In genomic region chr14:69674546-69675245, GRCh38 we compare ENCODE assay signal across 11 cellular contexts.
DNase-seq lines count a peak whose midpoint lies in the region; ATAC-seq, FAIRE-seq and TF ChIP-seq lines count a peak whose summit lies in the region.
"Had no signal": no experiment of that assay in that cellular context is flagged by ENCODE, and none has a peak within 500 bp of the region (broad histone marks: within the 10 kb centered on the region; RNA-seq: fewer than 3 reads in every experiment).

No MANE protein-coding gene starts in this region.

- H3K79me2 ChIP-seq in HepG2 (ENCODE audit: insufficient read depth, low read length), result peaks cover 2% of the 10 kb centered on the region

- H3K4me1 ChIP-seq in liver (ENCODE audit: control insufficient read depth in 4 of 4, insufficient read depth in 4 of 4, low read length in 3 of 4) (peaks cover 16 to 31% (median 29%) of the 10 kb centered on the region in 4 donors), HepG2 (ENCODE audit: insufficient read depth, low read length) (peaks cover 29% of the 10 kb centered on the region), colonic mucosa (peaks cover 24% of the 10 kb centered on the region), pancreas (peaks cover 7 to 50% (median 34%) of the 10 kb centered on the region in 3 donors), aorta (ENCODE audit: control insufficient read depth in 1 of 2, insufficient read depth in 2 of 2, low read length in 2 of 2) (peaks cover 7 to 26% of the 10 kb centered on the region in 2 donors), SJCRH30 (no peaks in the 10 kb centered on the region)

- POLR2A ChIA-PET in HepG2 (lab: Yijun Ruan, JAX), result interaction anchor here (0.8 to 1.2 kb wide), 2 partner anchors 20 to 63 kb away, joined by 3 to 4 read pairs; partner anchors contain the start of gene SUSD6

- intact Hi-C loops in HepG2 (cut with micrococcal nuclease; ENCODE audit: unreplicated experiment) (no loop called here), colonic mucosa (cut with DNase I) (no loop called here), pancreas (cut with DNase I) (loop anchor here in 1 of 3 donors (10.0 kb wide), 1 partner anchor 50 kb away; no protein-coding TSS in a partner anchor), aorta (cut with DNase I) (loop anchor here in 1 of 2 donors (5.0 kb wide), 1 partner anchor 38 kb away; no protein-coding TSS in a partner anchor)

- no peak overlapping the region for H2AFZ ChIP-seq in HepG2 (ENCODE audit: low read length)

- no peak overlapping the region for H3K4me3 ChIP-seq in liver (ENCODE audit: low read depth in 1 of 3, low read length in 3 of 3)
- no peak overlapping the region for H3K4me3 ChIP-seq in HepG2 (replicated peaks in 1 of 3; ENCODE audit: insufficient read depth in 1 of 3, low read depth in 2 of 3, low read length in 3 of 3)
- H3K4me3 ChIP-seq in colonic mucosa, result no peak overlapping the region
- no peak overlapping the region for H3K4me3 ChIP-seq in pancreas
- H3K4me3 ChIP-seq in aorta (ENCODE audit: low read length in 2 of 2), result no peak overlapping the region
- H3K4me3 ChIP-seq in SJCRH30, result no peak overlapping the region

- no peak for FAIRE-seq in HepG2 (lab: Jason Lieb, UNC)
- no peak for FAIRE-seq in pancreas (lab: Jason Lieb, UNC)

- H3K9ac ChIP-seq in liver (ENCODE audit: low read depth in 1 of 2, low read length in 2 of 2) (no peak overlapping the region), HepG2 (ENCODE audit: insufficient read depth, low read depth, low read length) (no peak overlapping the region), colonic mucosa (ENCODE audit: low read depth in 2 of 2, low read length in 2 of 2) (peak overlapping the region; percentile 40 to 73)

- BruUV-seq in HepG2 (replicated peaks; lab: Mats Ljungman, UMichigan), result no TSS peak

- H3K9me3 ChIP-seq in liver (ENCODE audit: control insufficient read depth in 4 of 4, low read length in 3 of 4) (no peaks in the 10 kb centered on the region), HepG2 (ENCODE audit: low read length) (no peaks in the 10 kb centered on the region), colonic mucosa (no peaks in the 10 kb centered on the region), pancreas (no peaks in the 10 kb centered on the region), aorta (ENCODE audit: control insufficient read depth, low read length) (no peaks in the 10 kb centered on the region), SJCRH30 (replicated peaks) (no peaks in the 10 kb centered on the region)

- no peak overlapping the region for H3K4me2 ChIP-seq in HepG2 (ENCODE audit: low read depth, low read length)

- ATAC-seq in HepG2 (no peak), pancreas (peak in 3 of 4 donors; percentile 5 to 17 (median 9)), aorta (ENCODE audit: low FRiP score) (peak; percentile 52), HG02642 (IDR thresholded peaks at IDR 0.05; ENCODE audit: poor library complexity, unreplicated experiment) (no peak), HG03108 (IDR thresholded peaks at IDR 0.05; ENCODE audit: unreplicated experiment) (no peak)

- TF ChIP-seq RAD21 in liver (IDR thresholded peaks at IDR 0.05) (no peak), HepG2 (CRISPR knock-in tag; IDR thresholded peaks at IDR 0.05) (no peak)

- no peaks in the 10 kb centered on the region for H4K20me1 ChIP-seq in HepG2 (ENCODE audit: insufficient read depth, low read length)

- no peak for TF ChIP-seq EP300 in HepG2 (IDR thresholded peaks at IDR 0.05; ENCODE audit: low read depth in 2 of 2, low read length in 2 of 2)
- TF ChIP-seq EP300 in HepG2 (CRISPR knock-in tag; IDR thresholded peaks at IDR 0.05; ENCODE audit: borderline replicate concordance), result no peak

- no peak for TF ChIP-seq POLR2A in HepG2 (IDR thresholded peaks at IDR 0.05; ENCODE audit: insufficient read depth in 1 of 2, low read depth in 2 of 2, low read length in 2 of 2)

- H3K27me3 ChIP-seq in liver (ENCODE audit: control insufficient read depth in 4 of 4, insufficient read depth in 4 of 4, low read length in 3 of 4) (no peaks in the 10 kb centered on the region), HepG2 (ENCODE audit: control insufficient read depth in 1 of 2, insufficient read depth in 2 of 2, low read length in 2 of 2) (no peaks in the 10 kb centered on the region), colonic mucosa (no peaks in the 10 kb centered on the region), pancreas (no peaks in the 10 kb centered on the region), aorta (ENCODE audit: control insufficient read depth in 1 of 2, insufficient read depth in 2 of 2, low read length in 1 of 2) (no peaks in the 10 kb centered on the region), SJCRH30 (no peaks in the 10 kb centered on the region)

- TF ChIP-seq CTCF in liver (IDR thresholded peaks at IDR 0.05; ENCODE audit: low read depth, low read length, missing input control) (no peak), HepG2 (CRISPR knock-in tag; IDR thresholded peaks at IDR 0.05) (no peak), colonic mucosa (IDR thresholded peaks at IDR 0.05) (no peak), pancreas (IDR thresholded peaks at IDR 0.05) (no peak)

- H3K27ac ChIP-seq in liver (ENCODE audit: low read depth in 1 of 2, low read length in 2 of 2) (peak overlapping the region; percentile 73 to 76), HepG2 (ENCODE audit: extremely low read length, insufficient read depth, low read length) (no peak overlapping the region), colonic mucosa (no peak overlapping the region), pancreas (peak overlapping the region; percentile 24 to 82 (median 66)), aorta (ENCODE audit: low read depth in 1 of 2, low read length in 2 of 2) (peak overlapping the region in 1 of 2 donors; percentile 76), SJCRH30 (no peak overlapping the region)

- H3K36me3 ChIP-seq in liver (ENCODE audit: control insufficient read depth in 4 of 4, insufficient read depth in 3 of 4, low read depth in 1 of 4, low read length in 3 of 4) (no peaks in the 10 kb centered on the region), HepG2 (replicated peaks in 1 of 2; ENCODE audit: control insufficient read depth in 1 of 2, insufficient read depth in 2 of 2, low read length in 2 of 2) (no peaks in the 10 kb centered on the region; a peak in 1 of 5 replicates), colonic mucosa (no peaks in the 10 kb centered on the region), pancreas (no peaks in the 10 kb centered on the region), aorta (ENCODE audit: control insufficient read depth in 1 of 2, insufficient read depth in 2 of 2, low read length in 1 of 2) (no peaks in the 10 kb centered on the region), SJCRH30 (no peaks in the 10 kb centered on the region)

- CTCF ChIA-PET in HepG2 (lab: Yijun Ruan, JAX; ENCODE audit: low intra/inter-chr PET ratio, low total read pairs), result no interaction called here

- in situ Hi-C loops in HepG2 (cut with HindIII; ENCODE audit: extremely low pct_ligation_motif_present, low pct_unique_long_range_greater_than_20kb), result no loop called here

- WGBS in liver, result 47% methylated on average over 3 of the region's 3 CpGs
- WGBS in HepG2 (ENCODE audit: low lambda C conversion rate), result 90% methylated on average over 3 of the region's 3 CpGs
- WGBS in pancreas, 2 donors, result 30 to 46% methylated on average over 3 of the region's 3 CpGs
- WGBS in aorta, 2 donors, result 10 to 20% methylated on average over 3 of the region's 3 CpGs

- DNase-seq in HepG2 (ENCODE audit: low spot score) (no peak), colonic mucosa (no peak), pancreas (no peak), aorta (no peak), SJCRH30 (no peak)
- DNase-seq: activated CD8-positive, alpha-beta memory T cell treated with anti-CD3 and anti-CD28 coated beads, Interleukin-2, amount 50 U/mL, for 4 hours; endodermal cell; NCI-H2171 had no signal

TF ChIP-seq in liver, 16 proteins besides CTCF, POLR2A, EP300 and RAD21 (continues in another document):
- TF ChIP-seq HNF4G (IDR thresholded peaks at IDR 0.05) (no peak), MAX (IDR thresholded peaks at IDR 0.05) (no peak), YY1 (IDR thresholded peaks at IDR 0.05) (no peak), GABPA (IDR thresholded peaks at IDR 0.05 in 1 of 2, conservative IDR thresholded peaks at IDR 0.05 in 1 of 2) (no peak), FOXA1 (IDR thresholded peaks at IDR 0.05) (no peak), JUND (IDR thresholded peaks at IDR 0.05) (no peak), SP1 (IDR thresholded peaks at IDR 0.05) (no peak), NR2F2 (IDR thresholded peaks at IDR 0.05) (no peak)

TF ChIP-seq in HepG2, 621 proteins besides CTCF, POLR2A, EP300 and RAD21 (continues in another document):
- TF ChIP-seq ZFAT (CRISPR knock-in tag; conservative IDR thresholded peaks at IDR 0.05) (no peak), ZNF230 (CRISPR knock-in tag; IDR thresholded peaks at IDR 0.05) (no peak), SMARCC2 (IDR thresholded peaks at IDR 0.05) (no peak), TP53 (CRISPR knock-in tag; conservative IDR thresholded peaks at IDR 0.05) (no peak), ZSCAN5A (CRISPR knock-in tag; IDR thresholded peaks at IDR 0.05; ENCODE audit: borderline replicate concordance) (no peak), HOXA5 (CRISPR knock-in tag; IDR thresholded peaks at IDR 0.05) (no peak), HMG20B (CRISPR knock-in tag; conservative IDR thresholded peaks at IDR 0.05) (no peak), MXD3 (CRISPR knock-in tag; IDR thresholded peaks at IDR 0.05) (no peak), ZNF563 (CRISPR knock-in tag; IDR thresholded peaks at IDR 0.05) (no peak), KLF15 (CRISPR knock-in tag; IDR thresholded peaks at IDR 0.05; ENCODE audit: borderline replicate concordance) (no peak)
- TF ChIP-seq, protein P1, sequence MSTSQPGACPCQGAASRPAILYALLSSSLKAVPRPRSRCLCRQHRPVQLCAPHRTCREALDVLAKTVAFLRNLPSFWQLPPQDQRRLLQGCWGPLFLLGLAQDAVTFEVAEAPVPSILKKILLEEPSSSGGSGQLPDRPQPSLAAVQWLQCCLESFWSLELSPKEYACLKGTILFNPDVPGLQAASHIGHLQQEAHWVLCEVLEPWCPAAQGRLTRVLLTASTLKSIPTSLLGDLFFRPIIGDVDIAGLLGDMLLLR (CRISPR knock-in tag; IDR thresholded peaks at IDR 0.05), result no peak

Comparison
In these comparisons a context has a peak if more than half of its experiments do, and no peak if none do; other contexts are left out.
1. H3K27ac ChIP-seq: peak in liver (2 of 2) and pancreas (4 of 4); none in HepG2 (single experiment), colonic mucosa (single experiment) and SJCRH30 (single experiment).
2. H3K9ac ChIP-seq: peak in colonic mucosa (2 of 2); none in liver (0 of 2) and HepG2 (single experiment).
3. ATAC-seq: peak in pancreas (3 of 4) and aorta (single experiment); none in HepG2 (single experiment), HG02642 (single experiment) and HG03108 (single experiment).